In genomic region chr2:218028562-218029348, GRCh38 we compare ENCODE assay signal across 19 cellular contexts. TPM values are rescaled to one million over a fixed set of nuclear protein-coding genes. Genes with fewer than 3 reads are reported as not detected.
DNase-seq lines count a peak whose midpoint lies in the region; ATAC-seq and TF ChIP-seq lines count a peak whose summit lies in the region.
"Had no signal": no experiment of that assay in that cellular context is flagged by ENCODE, and none has a peak within 500 bp of the region (broad histone marks: within the 10 kb centered on the region; RNA-seq: fewer than 3 reads in every experiment).

No MANE protein-coding gene starts in this region.

- no peak overlapping the region for H3K9ac ChIP-seq in mucosa of stomach (ENCODE audit: low read length)

- DNase-seq in cardiac septum (ENCODE audit: low spot score) = peak; percentile 60
- no peak for DNase-seq in Right ventricle myocardium inferior (ENCODE audit: missing footprints)
- DNase-seq in coronary artery (ENCODE audit: low spot score) = peak; percentile 67
- no peak for DNase-seq in activated naive CD4-positive, alpha-beta T cell treated with anti-CD3 and anti-CD28 coated beads, Interleukin-2, amount 50 U/mL, for 16 hours
- DNase-seq in NCI-H1417 (lab: John Stamatoyannopoulos, UW) = no peak
- no peak for DNase-seq in DMS79 (lab: John Stamatoyannopoulos, UW)
- DNase-seq: activated CD4-positive, alpha-beta T cell treated with anti-CD3 and anti-CD28 coated beads for 4 hours; amniotic stem cell; HFFc6; midbrain; NCI-H1092; occipital lobe; small intestine; T-helper 9 cell had no signal

- H3K9me3 ChIP-seq in mucosa of stomach (ENCODE audit: control insufficient read depth, low read length) = no peaks in the 10 kb centered on the region

- no peak for ATAC-seq in Right ventricle myocardium inferior
- ATAC-seq in HG02840 (IDR thresholded peaks at IDR 0.05; ENCODE audit: low FRiP score, unreplicated experiment) = no peak
- ATAC-seq: stimulated activated memory B cell treated with anti-CD40 and anti-IgM and Interleukin-4, amounts not matched to agents 10 μg/mL and 1 μg/mL and 100 μg/mL, for 72 hours had no signal

- peaks cover under 1% of the 10 kb centered on the region for H3K27me3 ChIP-seq in mucosa of stomach (ENCODE audit: control insufficient read depth, insufficient read depth, low read length)

- H3K4me1 ChIP-seq in mucosa of stomach (ENCODE audit: control insufficient read depth, insufficient read depth, low read length) = peaks cover 31% of the 10 kb centered on the region

- intact Hi-C loops in cardiac septum (cut with DNase I) = no loop called here
- intact Hi-C loops in Right ventricle myocardium inferior (cut with DNase I) = no loop called here

- no peak overlapping the region for H3K4me3 ChIP-seq in coronary artery
- H3K4me3 ChIP-seq in mucosa of stomach (ENCODE audit: low read length) = peak overlapping the region; percentile 9

- no peak for TF ChIP-seq CTCF in coronary artery (IDR thresholded peaks at IDR 0.05)

- H3K27ac ChIP-seq in coronary artery = no peak overlapping the region
- H3K27ac ChIP-seq: epithelial cell of prostate had no signal

- H3K36me3 ChIP-seq in mucosa of stomach (ENCODE audit: control insufficient read depth, insufficient read depth, low read length) = no peaks in the 10 kb centered on the region

RNA-seq across cellular contexts. Expression of gene TNS1, which starts 26.0 kb away (rescaled TPM):
- total RNA-seq in cardiac septum = 870 TPM
- 705 TPM for total RNA-seq in Right ventricle myocardium inferior

RNA-seq across cellular contexts. Expression of gene RUFY4, which starts 40.3 kb away (rescaled TPM):
- not detected for total RNA-seq in cardiac septum
- total RNA-seq in Right ventricle myocardium inferior = not detected
- total RNA-seq: HFFc6, SK-MEL-5 had no signal

Comparison
In these comparisons a context has a peak if more than half of its experiments do, and no peak if none do; other contexts are left out.
1. DNase-seq: peak in cardiac septum (single experiment) and coronary artery (single experiment); none in Right ventricle myocardium inferior (single experiment), activated naive CD4-positive, alpha-beta T cell treated with anti-CD3 and anti-CD28 coated beads, Interleukin-2, amount 50 U/mL, for 16 hours (single experiment), NCI-H1417 (0 of 3) and DMS79 (single experiment).